Comparison of ENCODE assay signal across 8 cellular contexts in the genomic region with DNA sequence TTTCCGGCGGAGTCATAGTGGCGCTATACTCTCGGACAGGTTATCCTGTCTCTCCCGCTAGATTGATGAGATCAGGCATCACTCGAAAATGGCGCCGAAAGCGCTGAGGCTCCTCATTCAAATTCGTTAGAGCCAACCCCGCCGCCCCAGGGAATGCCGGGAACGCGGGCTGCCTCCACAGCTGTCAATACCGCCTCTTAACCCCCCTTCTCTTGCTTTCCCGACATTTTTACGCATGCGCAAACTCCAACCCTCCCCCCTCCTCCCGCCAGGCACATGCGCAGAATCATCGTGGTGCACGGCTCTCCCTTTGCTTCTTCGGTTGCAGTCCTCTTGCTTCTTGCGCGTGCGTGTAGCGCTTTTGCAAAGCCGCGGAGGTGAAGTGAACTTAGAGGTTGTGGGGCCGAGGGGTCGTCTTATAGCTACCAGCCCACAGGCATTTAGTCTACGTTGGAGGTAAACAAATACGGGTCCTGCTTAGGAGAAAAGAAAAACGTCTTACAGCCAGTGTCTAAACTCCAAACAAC.
DNase-seq lines count a peak whose midpoint lies in the region; ATAC-seq and TF ChIP-seq lines count a peak whose summit lies in the region.

No MANE protein-coding gene starts in this region.

- H3K27ac Mint-ChIP-seq in T-helper 17 cell: peak overlapping the region; percentile 98
- peak overlapping the region; percentile 99 for H3K27ac Mint-ChIP-seq in progenitor cell of endocrine pancreas

- no peaks in the 10 kb centered on the region for H3K9me3 ChIP-seq in T-helper 17 cell (ENCODE audit: control insufficient read depth, low read length, poor library complexity, severe bottlenecking)

- H3K4me3 Mint-ChIP-seq in T-helper 17 cell: peak overlapping the region; percentile 100
- peak overlapping the region; percentile 99 for H3K4me3 Mint-ChIP-seq in progenitor cell of endocrine pancreas (ENCODE audit: low read depth)

- peak; percentile 57 for ATAC-seq in GM18499 (IDR thresholded peaks at IDR 0.05; ENCODE audit: insufficient read depth, unreplicated experiment)
- ATAC-seq in HG02938 (IDR thresholded peaks at IDR 0.05; ENCODE audit: unreplicated experiment): peak; percentile 67
- peak; percentile 76 for ATAC-seq in T-helper 17 cell
- peak; percentile 96 for ATAC-seq in left ventricle myocardium superior

- H3K27me3 Mint-ChIP-seq in T-helper 17 cell (no peaks in the 10 kb centered on the region), progenitor cell of endocrine pancreas (no peaks in the 10 kb centered on the region)

- H3K36me3 Mint-ChIP-seq in T-helper 17 cell (ENCODE audit: low read depth) (peaks cover 3% of the 10 kb centered on the region), progenitor cell of endocrine pancreas (ENCODE audit: insufficient read depth) (no peaks in the 10 kb centered on the region)

- TF ChIP-seq CTCF in progenitor cell of endocrine pancreas (IDR thresholded peaks at IDR 0.05; ENCODE audit: unreplicated experiment): no peak

- no peaks in the 10 kb centered on the region for H3K9me3 Mint-ChIP-seq in progenitor cell of endocrine pancreas (ENCODE audit: low read depth)

- peaks cover 23% of the 10 kb centered on the region for H3K4me1 Mint-ChIP-seq in T-helper 17 cell
- peaks cover 24% of the 10 kb centered on the region for H3K4me1 Mint-ChIP-seq in progenitor cell of endocrine pancreas (ENCODE audit: low read depth)

- intact Hi-C loops in left ventricle myocardium superior (cut with micrococcal nuclease): loop anchor here (5.0 to 10.0 kb wide), 3 partner anchors 40 to 453 kb away; partner anchors contain the start of gene TRIM13

- DNase-seq in NCI-H1694 treated with DMSO at 0.1 percent for 48 hours (lab: John Stamatoyannopoulos, UW) (peak; percentile 95), T-helper 17 cell (peak; percentile 91 to 98 (median 98)), anterior cingulate cortex (lab: John Stamatoyannopoulos, UW) (peak; percentile 85 to 99 (median 98)), left ventricle myocardium superior (peak; percentile 97), progenitor cell of endocrine pancreas (ENCODE audit: low spot score, unreplicated experiment) (peak; percentile 98), ureter (ENCODE audit: low spot score) (peak; percentile 99)

Comparison
In these comparisons a context has a peak if more than half of its experiments do, and no peak if none do; other contexts are left out.
1. Peak in every context shown above with its lines: DNase-seq and ATAC-seq.